In the genomic region with DNA sequence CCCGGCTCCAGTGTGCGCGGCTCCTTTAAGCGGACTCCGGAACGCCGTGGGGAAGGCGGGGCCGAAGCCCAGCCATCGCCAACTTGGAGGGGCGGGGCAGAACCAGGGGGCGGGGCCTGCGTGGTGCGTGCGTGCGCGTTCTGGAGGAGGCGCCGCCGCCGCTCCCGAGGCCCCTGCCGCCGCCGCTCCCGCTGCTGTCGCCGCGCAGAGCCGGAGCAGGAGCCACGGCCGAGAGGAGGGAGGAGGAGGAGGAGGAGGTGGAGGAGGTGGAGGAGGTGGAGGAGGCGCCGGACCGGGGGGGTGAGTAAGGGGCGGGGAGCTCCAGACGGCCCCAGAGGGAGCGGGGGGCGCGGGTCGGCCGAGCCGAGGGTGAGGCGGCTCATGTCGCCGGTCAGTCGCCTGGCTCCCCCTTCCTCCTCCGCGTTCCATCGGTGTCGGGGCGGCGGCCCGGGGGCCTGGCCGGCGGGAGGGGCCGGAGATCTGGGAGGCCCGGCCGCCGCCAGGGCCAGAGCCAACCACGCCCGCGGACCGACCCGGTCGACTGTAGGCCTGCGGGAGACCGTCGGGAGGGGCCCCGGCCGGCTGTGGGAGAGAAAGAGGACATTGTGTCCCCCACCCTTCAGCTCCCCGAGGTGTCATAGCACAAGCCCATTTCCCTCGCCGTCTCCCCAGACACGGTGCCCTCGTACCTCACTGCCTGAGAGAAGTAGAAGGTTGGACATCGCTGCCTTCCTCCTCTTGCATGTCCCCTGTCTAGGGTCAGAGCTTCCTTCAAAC, we compare ENCODE assay signal across 8 cellular contexts. TPM values are rescaled to one million over a fixed set of nuclear protein-coding genes. Genes with fewer than 3 reads are reported as not detected.
DNase-seq lines count a peak whose midpoint lies in the region; ATAC-seq, FAIRE-seq and TF ChIP-seq lines count a peak whose summit lies in the region.

A gene (plus strand): TSS at position 155 of the 777 bp plus-strand sequence. CDS start 71,572 bp downstream, outside the sequence.

- 0% methylated on average over 34 to 77 of the region's 77 CpGs for WGBS in pancreas, 2 donors
- 2% methylated on average over 77 of the region's 77 CpGs for WGBS in thymus

- peaks cover 26% of the 10 kb centered on the region for H3K4me1 ChIP-seq in adipocyte (ENCODE audit: control insufficient read depth, insufficient read depth, low read length)
- peaks cover 0 to 19% (median 12%) of the 10 kb centered on the region in 3 donors for H3K4me1 ChIP-seq in pancreas
- peaks cover 8% of the 10 kb centered on the region for H3K4me1 ChIP-seq in thymus (ENCODE audit: control insufficient read depth, insufficient read depth, low read length)

- H3K9me3 Mint-ChIP-seq in T-cell, result no peaks in the 10 kb centered on the region

- peaks cover 6% of the 10 kb centered on the region for H3K36me3 Mint-ChIP-seq in T-cell

- H3K27ac ChIP-seq in pancreas, result peak within 1 kb of the TSS; percentile 81 to 90 (median 86)
- H3K27ac ChIP-seq in thymus (ENCODE audit: low read depth), result peak within 1 kb of the TSS; percentile 91

- H3K9me3 ChIP-seq in adipocyte (ENCODE audit: control insufficient read depth, low read length) (no peaks in the 10 kb centered on the region), pancreas (no peaks in the 10 kb centered on the region), thymus (ENCODE audit: control insufficient read depth) (no peaks in the 10 kb centered on the region)

- ATAC-seq in HG02642 (IDR thresholded peaks at IDR 0.05; ENCODE audit: poor library complexity, unreplicated experiment) (peak; percentile 74), T-cell (replicated peaks in 1 of 4) (peak; percentile 83 to 86 (median 84)), Right ventricle myocardium superior (ENCODE audit: poor library complexity) (peak; percentile 97), pancreas (peak; percentile 94 to 99 (median 96))

- peak within 1 kb of the TSS; percentile 92 to 97 (median 93) for H3K4me3 Mint-ChIP-seq in T-cell

- CTCF ChIA-PET in T-cell (lab: Charles Lee), result interaction anchor here (0.5 to 1.3 kb wide), 9 partner anchors 9 to 479 kb away, joined by 3 to 7 read pairs (median 4); no protein-coding TSS in a partner anchor

- H3K36me3 ChIP-seq in GM06990 (ENCODE audit: control insufficient read depth, insufficient read depth, low read length) (no peaks in the 10 kb centered on the region; the same call in 1 of the 2 replicates), adipocyte (ENCODE audit: control insufficient read depth, insufficient read depth, low read length, severe bottlenecking) (no peaks in the 10 kb centered on the region), pancreas (no peaks in the 10 kb centered on the region), thymus (ENCODE audit: control insufficient read depth, insufficient read depth) (no peaks in the 10 kb centered on the region)

- FAIRE-seq in pancreas (lab: Jason Lieb, UNC), result no peak

- TF ChIP-seq CTCF in GM06990 (IDR thresholded peaks at IDR 0.05; ENCODE audit: insufficient read depth, low read length, poor library complexity, severe bottlenecking), result no peak
- TF ChIP-seq CTCF in pancreas (IDR thresholded peaks at IDR 0.05), result no peak

- no peaks in the 10 kb centered on the region for H3K27me3 Mint-ChIP-seq in T-cell

- H3K27ac Mint-ChIP-seq in T-cell, result peak within 1 kb of the TSS; percentile 94 to 95

- peaks cover 73 to 82% (median 75%) of the 10 kb centered on the region in 3 donors for H3K4me1 Mint-ChIP-seq in T-cell

- peak within 1 kb of the TSS; percentile 92 for H3K9ac ChIP-seq in adipocyte (ENCODE audit: low read length)

- intact Hi-C loops in Right ventricle myocardium superior (cut with DNase I) (no loop called here), pancreas (cut with DNase I) (no loop called here)

- peak; percentile 92 for DNase-seq in GM06990 (ENCODE audit: extremely low read depth, insufficient read length)
- peak; percentile 89 for DNase-seq in NCI-H1436 (lab: John Stamatoyannopoulos, UW)
- DNase-seq in T-cell, result peak; percentile 84 to 97 (median 92)
- peak; percentile 98 for DNase-seq in adipocyte (ENCODE audit: low read depth)
- peak; percentile 97 for DNase-seq in Right ventricle myocardium superior
- DNase-seq in pancreas, result peak; percentile 95 to 99 (median 98)

- POLR2A ChIA-PET in T-cell (lab: Charles Lee), result interaction anchor here (0.6 to 1.1 kb wide), 8 partner anchors 9 to 945 kb away, joined by 3 to 8 read pairs (median 4); no protein-coding TSS in a partner anchor

- H3K4me3 ChIP-seq in GM06990 (replicated peaks; ENCODE audit: low read depth, low read length) (peak within 1 kb of the TSS; percentile 93), adipocyte (ENCODE audit: low read length) (peak within 1 kb of the TSS; percentile 95), pancreas (peak within 1 kb of the TSS; percentile 76 to 94 (median 84)), thymus (ENCODE audit: low read length) (peak within 1 kb of the TSS; percentile 90)

- H3K27me3 ChIP-seq in GM06990 (replicated peaks; ENCODE audit: control insufficient read depth, insufficient read depth, low read length) (no peaks in the 10 kb centered on the region), adipocyte (replicated peaks; ENCODE audit: control insufficient read depth, insufficient read depth, low read length) (no peaks in the 10 kb centered on the region), pancreas (no peaks in the 10 kb centered on the region), thymus (ENCODE audit: control insufficient read depth, insufficient read depth) (no peaks in the 10 kb centered on the region)

RNA-seq across cellular contexts. Expression of the gene that starts here (rescaled TPM):
- total RNA-seq in T-cell, result 100 to 1,000 TPM in 4 of 5 donors, 10 to 100 TPM in 1; 95.0 to 108 (median 103) TPM
- total RNA-seq in Right ventricle myocardium superior, result 97.2 TPM
- 10 to 100 TPM; 17.0 to 35.1 (median 21.5) TPM for total RNA-seq in pancreas
- polyA plus RNA-seq in pancreas, result 10 to 100 TPM; 17.3 to 33.1 TPM
- 123 TPM for polyA plus RNA-seq in thymus

Comparison
In these comparisons a context has a peak if more than half of its experiments do, and no peak if none do; other contexts are left out.
1. Peak in every context shown above with its lines: DNase-seq, ATAC-seq, H3K4me3 ChIP-seq and H3K27ac ChIP-seq.